In the genomic region with DNA sequence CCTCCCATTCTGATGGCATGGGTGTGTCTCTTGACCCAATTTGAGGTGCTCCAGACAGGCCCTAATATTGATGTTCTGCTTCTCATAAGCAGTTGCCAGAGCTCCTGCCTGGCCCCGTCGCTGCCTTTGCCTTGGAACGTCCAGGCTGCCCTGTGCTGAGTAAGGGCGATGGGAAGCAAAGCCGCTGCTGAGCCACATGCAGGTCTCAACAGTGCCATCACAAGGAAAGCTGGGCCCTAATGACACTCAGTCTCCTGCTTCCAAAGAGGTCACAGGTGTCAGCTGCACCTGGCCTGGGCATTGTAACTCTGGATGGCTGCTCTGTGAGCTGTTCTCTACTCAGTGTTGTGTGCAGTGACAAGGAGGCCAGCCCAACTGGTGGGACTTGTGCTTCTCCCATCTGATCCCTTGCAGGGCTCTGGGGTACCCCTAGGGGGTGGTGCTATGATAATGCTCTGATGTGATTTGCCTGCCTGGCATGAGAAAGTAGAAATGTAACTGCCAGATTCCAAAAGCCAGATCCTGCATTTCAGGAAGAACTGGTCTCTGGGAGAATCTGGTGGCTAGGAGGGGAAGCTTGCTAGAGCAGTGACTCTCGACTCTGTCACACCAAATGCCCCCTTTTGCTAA, we compare ENCODE assay signal across 1 cellular context.
TF ChIP-seq lines count a peak whose summit lies in the region.

No MANE protein-coding gene starts in this region.

TF ChIP-seq in K562, 482 proteins besides CTCF, POLR2A, EP300 and RAD21 (continued from another document):
- TF ChIP-seq, protein P1, sequence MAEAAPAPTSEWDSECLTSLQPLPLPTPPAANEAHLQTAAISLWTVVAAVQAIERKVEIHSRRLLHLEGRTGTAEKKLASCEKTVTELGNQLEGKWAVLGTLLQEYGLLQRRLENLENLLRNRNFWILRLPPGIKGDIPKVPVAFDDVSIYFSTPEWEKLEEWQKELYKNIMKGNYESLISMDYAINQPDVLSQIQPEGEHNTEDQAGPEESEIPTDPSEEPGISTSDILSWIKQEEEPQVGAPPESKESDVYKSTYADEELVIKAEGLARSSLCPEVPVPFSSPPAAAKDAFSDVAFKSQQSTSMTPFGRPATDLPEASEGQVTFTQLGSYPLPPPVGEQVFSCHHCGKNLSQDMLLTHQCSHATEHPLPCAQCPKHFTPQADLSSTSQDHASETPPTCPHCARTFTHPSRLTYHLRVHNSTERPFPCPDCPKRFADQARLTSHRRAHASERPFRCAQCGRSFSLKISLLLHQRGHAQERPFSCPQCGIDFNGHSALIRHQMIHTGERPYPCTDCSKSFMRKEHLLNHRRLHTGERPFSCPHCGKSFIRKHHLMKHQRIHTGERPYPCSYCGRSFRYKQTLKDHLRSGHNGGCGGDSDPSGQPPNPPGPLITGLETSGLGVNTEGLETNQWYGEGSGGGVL (CRISPR knock-in tag; IDR thresholded peaks at IDR 0.05): no peak
- TF ChIP-seq, protein P2, sequence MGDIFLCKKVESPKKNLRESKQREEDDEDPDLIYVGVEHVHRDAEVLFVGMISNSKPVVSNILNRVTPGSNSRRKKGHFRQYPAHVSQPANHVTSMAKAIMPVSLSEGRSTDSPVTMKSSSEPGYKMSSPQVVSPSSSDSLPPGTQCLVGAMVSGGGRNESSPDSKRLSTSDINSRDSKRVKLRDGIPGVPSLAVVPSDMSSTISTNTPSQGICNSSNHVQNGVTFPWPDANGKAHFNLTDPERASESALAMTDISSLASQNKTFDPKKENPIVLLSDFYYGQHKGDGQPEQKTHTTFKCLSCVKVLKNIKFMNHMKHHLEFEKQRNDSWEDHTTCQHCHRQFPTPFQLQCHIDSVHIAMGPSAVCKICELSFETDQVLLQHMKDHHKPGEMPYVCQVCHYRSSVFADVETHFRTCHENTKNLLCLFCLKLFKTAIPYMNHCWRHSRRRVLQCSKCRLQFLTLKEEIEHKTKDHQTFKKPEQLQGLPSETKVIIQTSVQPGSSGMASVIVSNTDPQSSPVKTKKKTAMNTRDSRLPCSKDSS (IDR thresholded peaks at IDR 0.05; ENCODE audit: low read depth, partially characterized antibody): no peak
- TF ChIP-seq FOXA1 (IDR thresholded peaks at IDR 0.05; ENCODE audit: borderline replicate concordance) (no peak), ZNF445 (CRISPR knock-in tag; IDR thresholded peaks at IDR 0.05; ENCODE audit: low read depth) (no peak), TSC22D4 (tag; IDR thresholded peaks at IDR 0.05) (no peak), TGIF2 (CRISPR knock-in tag; IDR thresholded peaks at IDR 0.05) (no peak)
